Comparison of ENCODE assay signal across 9 cellular contexts in the genomic region with DNA sequence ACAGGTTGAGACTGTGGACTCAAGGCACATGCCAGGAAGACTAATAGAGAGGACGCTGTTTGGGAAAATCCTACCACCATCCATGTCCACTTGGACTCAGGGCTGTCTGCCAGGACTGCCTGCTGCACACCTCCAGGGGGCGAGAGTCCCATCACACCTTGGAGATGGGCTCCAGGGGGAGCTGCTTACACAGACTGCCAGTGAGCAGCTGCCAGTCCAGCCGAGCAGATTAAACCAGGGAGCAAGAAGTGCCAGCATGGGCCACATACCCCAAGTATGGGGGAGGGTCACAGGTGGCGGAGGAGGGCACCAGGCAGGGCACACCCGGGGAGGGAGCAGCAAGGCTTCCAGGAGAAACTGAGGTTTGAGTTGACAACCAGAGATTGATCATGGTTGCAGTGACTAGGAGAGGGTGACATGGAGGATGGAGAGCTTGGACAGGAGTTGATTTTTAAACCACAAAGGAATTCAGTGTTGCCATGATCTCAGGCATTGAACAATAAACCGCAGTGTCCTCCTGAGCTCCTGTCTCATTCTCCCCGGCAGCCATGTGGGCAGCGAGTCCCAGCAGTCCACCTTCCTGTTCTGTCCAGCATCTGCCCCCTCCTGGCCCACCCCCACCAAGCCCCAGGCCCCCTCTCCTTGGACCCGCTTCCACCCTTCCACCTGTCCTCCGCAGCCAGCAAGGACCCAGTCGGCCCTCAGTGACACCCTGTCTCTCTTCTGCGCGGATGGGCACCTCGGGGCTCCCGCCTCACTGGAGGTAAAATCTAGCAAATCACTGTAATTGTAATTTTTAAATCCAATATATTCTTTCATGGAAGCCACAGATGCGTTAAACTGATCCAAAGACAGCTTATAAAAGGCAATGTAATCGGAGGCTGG. TPM values are rescaled to one million over a fixed set of nuclear protein-coding genes. Genes with fewer than 3 reads are reported as not detected.
DNase-seq lines count a peak whose midpoint lies in the region; ATAC-seq and TF ChIP-seq lines count a peak whose summit lies in the region.
"Had no signal": no experiment of that assay in that cellular context is flagged by ENCODE, and none has a peak within 500 bp of the region (broad histone marks: within the 10 kb centered on the region; RNA-seq: fewer than 3 reads in every experiment).

No MANE protein-coding gene starts in this region.

- 17% methylated on average over 12 of the region's 17 CpGs for WGBS in mammary epithelial cell (ENCODE audit: low coverage, missing lambda C conversion rate)

- in situ Hi-C loops in KBM-7 (cut with MboI; ENCODE audit: low pct_unique_long_range_greater_than_20kb, low sequenced_read_pairs) (loop anchor here (10.0 to 25.0 kb wide), 2 partner anchors 220 to 458 kb away; partner anchors contain the start of gene ADAMTSL2), mammary epithelial cell (cut with MboI; ENCODE audit: low sequenced_read_pairs in 2 of 2) (loop anchor here in 1 of 2 donors (10.0 kb wide), 1 partner anchor 100 kb away; no protein-coding TSS in a partner anchor)

- no peak overlapping the region for H2AFZ ChIP-seq in mammary epithelial cell (ENCODE audit: low read depth, low read length)

- no peaks in the 10 kb centered on the region for H4K20me1 ChIP-seq in mammary epithelial cell (ENCODE audit: insufficient read depth, low read length)

- no peak overlapping the region for H3K9ac ChIP-seq in mammary epithelial cell (ENCODE audit: insufficient read depth, low read length)

- H3K36me3 ChIP-seq in left ventricle myocardium inferior (no peaks in the 10 kb centered on the region), mammary epithelial cell (ENCODE audit: insufficient read depth, low read length) (no peaks in the 10 kb centered on the region), upper lobe of right lung (no peaks in the 10 kb centered on the region)

- H3K27me3 ChIP-seq in left ventricle myocardium inferior (ENCODE audit: low read depth) (peaks cover 15% of the 10 kb centered on the region), mammary epithelial cell (ENCODE audit: insufficient read depth, low read length) (no peaks in the 10 kb centered on the region), upper lobe of right lung (no peaks in the 10 kb centered on the region)

- no peak for TF ChIP-seq CTCF in left ventricle myocardium inferior (IDR thresholded peaks at IDR 0.05; ENCODE audit: borderline replicate concordance)
- peak; percentile 35 to 45 for TF ChIP-seq CTCF in mammary epithelial cell (conservative IDR thresholded peaks at IDR 0.05 in 1 of 2, IDR thresholded peaks at IDR 0.05 in 1 of 2; ENCODE audit: extremely low read depth in 1 of 2, insufficient read depth in 1 of 2, low read depth in 1 of 2, low read length in 2 of 2)
- no peak for TF ChIP-seq CTCF in upper lobe of right lung (IDR thresholded peaks at IDR 0.05)

- DNase-seq in Right ventricle myocardium inferior (ENCODE audit: missing footprints) = peak; percentile 43
- DNase-seq in left ventricle myocardium inferior = no peak
- peak; percentile 22 for DNase-seq in KBM-7
- peak; percentile 41 for DNase-seq in mammary epithelial cell
- peak; percentile 54 for DNase-seq in upper lobe of right lung
- DNase-seq in activated CD4-positive, alpha-beta T cell treated with anti-CD3 and anti-CD28 coated beads for 4 hours = no peak
- DNase-seq: GOT3 had no signal

- dilution Hi-C loops in mammary epithelial cell (cut with HindIII; ENCODE audit: low sequenced_read_pairs) = no loop called here

- TF ChIP-seq POLR2A in GM18505 (IDR thresholded peaks at IDR 0.05; ENCODE audit: borderline replicate concordance, extremely low read depth, insufficient read depth, insufficient read length) = no peak

- BruUV-seq in mammary epithelial cell (replicated peaks; lab: Mats Ljungman, UMichigan) = no TSS peak

- no peak for ATAC-seq in Right ventricle myocardium inferior
- ATAC-seq in upper lobe of right lung = no peak
- no peak for ATAC-seq in GM18505 (IDR thresholded peaks at IDR 0.05; ENCODE audit: unreplicated experiment)
- ATAC-seq in GM21515 (IDR thresholded peaks at IDR 0.05; ENCODE audit: unreplicated experiment) = no peak

- peaks cover 26% of the 10 kb centered on the region for H3K79me2 ChIP-seq in mammary epithelial cell (ENCODE audit: insufficient read depth, low read length)

- H3K4me1 ChIP-seq in left ventricle myocardium inferior = peaks cover 34% of the 10 kb centered on the region
- H3K4me1 ChIP-seq in mammary epithelial cell (ENCODE audit: insufficient read depth, low read length) = peaks cover 27% of the 10 kb centered on the region
- peaks cover 23% of the 10 kb centered on the region for H3K4me1 ChIP-seq in upper lobe of right lung

- H3K9me3 ChIP-seq in left ventricle myocardium inferior (replicated peaks) (no peaks in the 10 kb centered on the region), mammary epithelial cell (replicated peaks; ENCODE audit: insufficient read depth, low read length) (no peaks in the 10 kb centered on the region), upper lobe of right lung (no peaks in the 10 kb centered on the region)

- H3K27ac ChIP-seq in left ventricle myocardium inferior (replicated peaks) (no peak overlapping the region), mammary epithelial cell (ENCODE audit: insufficient read depth, low read depth, low read length) (no peak overlapping the region), upper lobe of right lung (no peak overlapping the region)

- CTCF ChIA-PET in mammary epithelial cell (lab: Charles Lee; ENCODE audit: low non-redundant PET) = no interaction called here

- H3K4me2 ChIP-seq in mammary epithelial cell (ENCODE audit: insufficient read depth, low read depth, low read length) = no peak overlapping the region

- H3K4me3 ChIP-seq in left ventricle myocardium inferior (no peak overlapping the region), mammary epithelial cell (replicated peaks in 1 of 3; ENCODE audit: insufficient read depth in 1 of 3, low read depth in 2 of 3, low read length in 3 of 3) (no peak overlapping the region), upper lobe of right lung (no peak overlapping the region)

- intact Hi-C loops in Right ventricle myocardium inferior (cut with DNase I) (no loop called here), left ventricle myocardium inferior (cut with micrococcal nuclease) (no loop called here), mammary epithelial cell (cut with micrococcal nuclease) (loop anchor here (1.0 to 5.0 kb wide), 2 partner anchors 104 to 503 kb away; no protein-coding TSS in a partner anchor), upper lobe of right lung (cut with DNase I) (loop anchor here (5.0 kb wide), 1 partner anchor 213 kb away; no protein-coding TSS in a partner anchor)

RNA-seq across cellular contexts. Expression of gene VAV2, which starts 3.1 kb away (rescaled TPM):
- total RNA-seq in Right ventricle myocardium inferior (7.6 TPM), left ventricle myocardium inferior (4.1 TPM), mammary epithelial cell (10 to 100 TPM; 32.5 to 60.1 TPM), upper lobe of right lung (34.6 TPM)
- 29.9 TPM for polyA plus RNA-seq in mammary epithelial cell
- polyA minus RNA-seq in mammary epithelial cell = 65.1 TPM

RNA-seq across cellular contexts. Expression of gene BRD3OS, which starts 30.0 kb away (rescaled TPM):
- 6.2 TPM for total RNA-seq in Right ventricle myocardium inferior
- total RNA-seq in left ventricle myocardium inferior = 5.7 TPM
- total RNA-seq in mammary epithelial cell = 10 to 100 TPM; 18.6 to 26.7 TPM
- 15.2 TPM for polyA plus RNA-seq in mammary epithelial cell
- 4.5 TPM for polyA minus RNA-seq in mammary epithelial cell
- total RNA-seq in upper lobe of right lung = 10.7 TPM

Comparison
In these comparisons a context has a peak if more than half of its experiments do, and no peak if none do; other contexts are left out.
1. DNase-seq: peak in Right ventricle myocardium inferior (single experiment), KBM-7 (single experiment), mammary epithelial cell (single experiment) and upper lobe of right lung (single experiment); none in left ventricle myocardium inferior (single experiment) and activated CD4-positive, alpha-beta T cell treated with anti-CD3 and anti-CD28 coated beads for 4 hours (0 of 2).
2. CTCF ChIP-seq: peak in mammary epithelial cell (2 of 2); none in left ventricle myocardium inferior (single experiment) and upper lobe of right lung (single experiment).
3. intact Hi-C loops: an anchor here in mammary epithelial cell (1.0 to 5.0 kb wide) and upper lobe of right lung (5.0 kb wide); none called in Right ventricle myocardium inferior and left ventricle myocardium inferior.